In genomic region chr4:185127021-185127925, GRCh38 we compare ENCODE assay signal across 8 cellular contexts. TPM values are rescaled to one million over a fixed set of nuclear protein-coding genes. Genes with fewer than 3 reads are reported as not detected.
A peak's percentile ranks its signal among the peaks of the same experiment; 100 is the strongest.
DNase-seq lines count a peak whose midpoint lies in the region; TF ChIP-seq lines count a peak whose summit lies in the region.

No MANE protein-coding gene starts in this region.

- peaks cover 9% of the 10 kb centered on the region for H3K4me1 Mint-ChIP-seq in dendritic cell treated with granulocyte-macrophage colony-stimulating factor and Interleukin-4, amounts not matched to agents 40 ng/mL and 50 ng/mL, for 4 days (ENCODE audit: low read depth)

- intact Hi-C loops in dendritic cell treated with granulocyte-macrophage colony-stimulating factor and Interleukin-4, amounts not matched to agents 40 ng/mL and 50 ng/mL, for 4 days (cut with micrococcal nuclease), result no loop called here
- intact Hi-C loops in lower leg skin (cut with DNase I; ENCODE audit: low total_unique reads), result no loop called here
- intact Hi-C loops in tibial artery (cut with DNase I; ENCODE audit: low total_unique reads), result loop anchor here (10.0 kb wide), 1 partner anchor 302 kb away; the partner anchor contains the start of gene ACSL1

- no peaks in the 10 kb centered on the region for H3K27me3 ChIP-seq in BE2C
- H3K27me3 ChIP-seq in HUES48 (ENCODE audit: control insufficient read depth, insufficient read depth, low read length), result peaks cover 30% of the 10 kb centered on the region
- no peaks in the 10 kb centered on the region for H3K27me3 ChIP-seq in tibial artery

- peak overlapping the region; percentile 67 for H3K4me3 Mint-ChIP-seq in dendritic cell treated with granulocyte-macrophage colony-stimulating factor and Interleukin-4, amounts not matched to agents 40 ng/mL and 50 ng/mL, for 4 days

- H3K27ac ChIP-seq in HUES48 (ENCODE audit: low read depth, low read length) (no peak overlapping the region), tibial artery (peak overlapping the region; percentile 73 to 80)

- H3K4me3 ChIP-seq in BE2C (ENCODE audit: low read depth, low read length), result peak overlapping the region; percentile 74
- H3K4me3 ChIP-seq in HUES48 (ENCODE audit: low read depth, low read length), result peak overlapping the region; percentile 73
- peak overlapping the region; percentile 17 for H3K4me3 ChIP-seq in lower leg skin (ENCODE audit: low read depth, poor library complexity, severe bottlenecking)
- H3K4me3 ChIP-seq in tibial artery, result peak overlapping the region; percentile 64 to 81

- no peaks in the 10 kb centered on the region for H3K36me3 ChIP-seq in BE2C
- H3K36me3 ChIP-seq in HUES48 (ENCODE audit: control insufficient read depth, insufficient read depth, low read length), result no peaks in the 10 kb centered on the region
- no peaks in the 10 kb centered on the region for H3K36me3 ChIP-seq in tibial artery

- TF ChIP-seq CTCF in BE2C (IDR thresholded peaks at IDR 0.05; ENCODE audit: low read depth, low read length), result no peak
- TF ChIP-seq CTCF in lower leg skin (IDR thresholded peaks at IDR 0.05), result no peak
- TF ChIP-seq CTCF in tibial artery (IDR thresholded peaks at IDR 0.05), result no peak

- no peaks in the 10 kb centered on the region for H3K36me3 Mint-ChIP-seq in dendritic cell treated with granulocyte-macrophage colony-stimulating factor and Interleukin-4, amounts not matched to agents 40 ng/mL and 50 ng/mL, for 4 days (ENCODE audit: low read depth)

- WGBS in lower leg skin, 2 donors, result 12 to 16% methylated on average over 33 to 49 of the region's 64 CpGs

- H3K9me3 ChIP-seq in BE2C, result no peaks in the 10 kb centered on the region; the same call in 1 of the 2 replicates
- H3K9me3 ChIP-seq in HUES48 (ENCODE audit: control insufficient read depth, insufficient read depth, low read length), result no peaks in the 10 kb centered on the region
- no peaks in the 10 kb centered on the region for H3K9me3 ChIP-seq in tibial artery

- no peak overlapping the region for H3K27ac Mint-ChIP-seq in dendritic cell treated with granulocyte-macrophage colony-stimulating factor and Interleukin-4, amounts not matched to agents 40 ng/mL and 50 ng/mL, for 4 days

- H3K9ac ChIP-seq in HUES48 (ENCODE audit: low read depth, low read length), result peak overlapping the region; percentile 25; the same call in 1 of the 2 replicates

- DNase-seq in BE2C (peak; percentile 40), lower leg skin (ENCODE audit: low spot score in 2 of 2) (no peak), tibial artery (no peak), HEK293T (ENCODE audit: extremely low spot score) (no peak), NCI-H1694 treated with DMSO at 0.1 percent for 48 hours (lab: John Stamatoyannopoulos, UW) (no peak)
- DNase-seq in stimulated activated CD4-positive, alpha-beta T cell treated with anti-CD3 and anti-CD28 coated beads, Interleukin-4, amount 100 ng/mL, for 24 hours, result no peak

- peaks cover 73% of the 10 kb centered on the region for H3K27me3 Mint-ChIP-seq in dendritic cell treated with granulocyte-macrophage colony-stimulating factor and Interleukin-4, amounts not matched to agents 40 ng/mL and 50 ng/mL, for 4 days

- TF ChIP-seq POLR2A in lower leg skin (IDR thresholded peaks at IDR 0.05), result no peak

- H3K4me1 ChIP-seq in BE2C (no peaks in the 10 kb centered on the region), HUES48 (ENCODE audit: control insufficient read depth, insufficient read depth, low read length) (no peaks in the 10 kb centered on the region), tibial artery (peaks cover 0 to 15% (median 6%) of the 10 kb centered on the region in 4 donors)

- CTCF ChIA-PET in HEK293T (lab: Yijun Ruan, JAX), result interaction anchor here (0.9 kb wide), 2 partner anchors 19 to 123 kb away, joined by 3 to 4 read pairs; no protein-coding TSS in a partner anchor

- POLR2A ChIA-PET in HEK293T (lab: Yijun Ruan, JAX), result interaction anchor here (1.5 to 1.6 kb wide), 2 partner anchors 11 kb away, joined by 6 to 11 read pairs; no protein-coding TSS in a partner anchor

- H3K9me3 Mint-ChIP-seq in dendritic cell treated with granulocyte-macrophage colony-stimulating factor and Interleukin-4, amounts not matched to agents 40 ng/mL and 50 ng/mL, for 4 days, result no peaks in the 10 kb centered on the region

TF ChIP-seq in HEK293T, 16 proteins besides CTCF, POLR2A, EP300 and RAD21:
- TF ChIP-seq TARDBP (IDR thresholded peaks at IDR 0.05), result no peak
- no peak for TF ChIP-seq FOXA1 (IDR thresholded peaks at IDR 0.05)
- no peak for TF ChIP-seq L3MBTL2 (conservative IDR thresholded peaks at IDR 0.05)
- TF ChIP-seq LEF1 (IDR thresholded peaks at IDR 0.05; ENCODE audit: borderline replicate concordance), result no peak
- TF ChIP-seq ELF4 (IDR thresholded peaks at IDR 0.05), result no peak
- no peak for TF ChIP-seq PKNOX1 (IDR thresholded peaks at IDR 0.05)
- no peak for TF ChIP-seq FOXK2 (IDR thresholded peaks at IDR 0.05)
- no peak for TF ChIP-seq HDGF (IDR thresholded peaks at IDR 0.05; ENCODE audit: borderline replicate concordance)
- no peak for TF ChIP-seq ZNF384 (IDR thresholded peaks at IDR 0.05)
- TF ChIP-seq SP1 (IDR thresholded peaks at IDR 0.05), result no peak
- TF ChIP-seq CTBP1 (IDR thresholded peaks at IDR 0.05; ENCODE audit: borderline replicate concordance), result no peak
- TF ChIP-seq NFRKB (IDR thresholded peaks at IDR 0.05), result no peak
- no peak for TF ChIP-seq FOXM1 (IDR thresholded peaks at IDR 0.05; ENCODE audit: borderline replicate concordance)
- no peak for TF ChIP-seq ARNT (IDR thresholded peaks at IDR 0.05)
- no peak for TF ChIP-seq BHLHE40 (IDR thresholded peaks at IDR 0.05; ENCODE audit: borderline replicate concordance)
- TF ChIP-seq SUZ12 (IDR thresholded peaks at IDR 0.05), result no peak

RNA-seq across cellular contexts. Expression of gene SLC25A4, which starts 15.8 kb away (rescaled TPM):
- 83.0 TPM for polyA plus RNA-seq in BE2C (2012; ENCODE audit: insufficient read depth, insufficient read length, low read depth)
- 10 to 100 TPM; 10.1 to 25.6 (median 17.9) TPM for total RNA-seq in lower leg skin

Comparison
In these comparisons a context has a peak if more than half of its experiments do, and no peak if none do; other contexts are left out.
1. H3K4me3 ChIP-seq: peak in every context shown above with its lines; median percentile 74 in BE2C; 73 in HUES48; 72 in tibial artery; 17 in lower leg skin.